Comparison of ENCODE assay signal across 19 cellular contexts in genomic region chr12:580813-581212, GRCh38.
"Had no signal": no experiment of that assay in that cellular context is flagged by ENCODE, and none has a peak within 500 bp of the region (broad histone marks: within the 10 kb centered on the region; RNA-seq: fewer than 3 reads in every experiment).

No MANE protein-coding gene starts in this region.

- H3K9me3 Mint-ChIP-seq: activated CD8-positive, alpha-beta T cell treated with anti-CD3 and anti-CD28 coated beads for 36 hours; activated naive CD4-positive, alpha-beta T cell treated with anti-CD3 and anti-CD28 coated beads, Interleukin-2, amount 10 ng/mL, durations not matched to agents 7 days and 5 days; activated T-helper 17 cell treated with anti-CD3 and anti-CD28 coated beads, Interleukin-2, amount 50 U/mL, for 72 hours; central memory CD8-positive, alpha-beta T cell; effector memory CD8-positive, alpha-beta T cell; naive thymus-derived CD4-positive, alpha-beta T cell; T-cell had no signal

- H3K4me3 Mint-ChIP-seq: activated CD8-positive, alpha-beta T cell treated with anti-CD3 and anti-CD28 coated beads for 36 hours; activated naive CD4-positive, alpha-beta T cell treated with anti-CD3 and anti-CD28 coated beads, Interleukin-2, amount 10 ng/mL, durations not matched to agents 7 days and 5 days; activated T-helper 17 cell treated with anti-CD3 and anti-CD28 coated beads, Interleukin-2, amount 50 U/mL, for 72 hours; central memory CD8-positive, alpha-beta T cell; effector memory CD8-positive, alpha-beta T cell; naive thymus-derived CD4-positive, alpha-beta T cell; T-cell had no signal

- H3K27ac Mint-ChIP-seq: activated CD8-positive, alpha-beta T cell treated with anti-CD3 and anti-CD28 coated beads for 36 hours; activated naive CD4-positive, alpha-beta T cell treated with anti-CD3 and anti-CD28 coated beads, Interleukin-2, amount 10 ng/mL, durations not matched to agents 7 days and 5 days; activated T-helper 17 cell treated with anti-CD3 and anti-CD28 coated beads, Interleukin-2, amount 50 U/mL, for 72 hours; effector memory CD8-positive, alpha-beta T cell; naive thymus-derived CD4-positive, alpha-beta T cell; T-cell had no signal

- H3K36me3 ChIP-seq: prostate gland, upper lobe of right lung, WERI-Rb-1 had no signal

- H3K4me3 ChIP-seq: body of pancreas, lung, prostate gland, testis, upper lobe of right lung had no signal

- H3K9me3 ChIP-seq: body of pancreas, prostate gland, testis, upper lobe of right lung had no signal

- H3K4me1 ChIP-seq: prostate gland had no signal

- ATAC-seq: activated CD8-positive, alpha-beta T cell treated with anti-CD3 and anti-CD28 coated beads for 36 hours; activated T-helper 17 cell treated with anti-CD3 and anti-CD28 coated beads, Interleukin-2, amount 50 U/mL, for 72 hours; body of pancreas; effector memory CD8-positive, alpha-beta T cell; left cardiac atrium; naive thymus-derived CD4-positive, alpha-beta T cell; T-cell; upper lobe of right lung had no signal

- H3K27me3 Mint-ChIP-seq: activated CD8-positive, alpha-beta T cell treated with anti-CD3 and anti-CD28 coated beads for 36 hours; activated T-helper 17 cell treated with anti-CD3 and anti-CD28 coated beads, Interleukin-2, amount 50 U/mL, for 72 hours; central memory CD8-positive, alpha-beta T cell; effector memory CD8-positive, alpha-beta T cell; T-cell had no signal

- DNase-seq: activated CD4-positive, alpha-beta T cell treated with anti-CD3 and anti-CD28 coated beads for 4 hours; activated CD8-positive, alpha-beta T cell treated with anti-CD3 and anti-CD28 coated beads for 36 hours; activated naive CD4-positive, alpha-beta T cell treated with anti-CD3 and anti-CD28 coated beads, Interleukin-2, amount 10 ng/mL, durations not matched to agents 7 days and 5 days; amniotic stem cell; body of pancreas; effector memory CD8-positive, alpha-beta T cell; naive thymus-derived CD4-positive, alpha-beta T cell; occipital lobe; stimulated activated CD4-positive, alpha-beta T cell treated with anti-CD3 and anti-CD28 coated beads, Interleukin-12 subunit alpha, Interleukin-12 subunit beta, amount 100 ng/mL, for 4 hours; stimulated activated naive CD4-positive, alpha-beta T cell treated with Interleukin-2 at 50 U/mL for 16 hours; T-cell; testis; upper lobe of right lung; WERI-Rb-1 had no signal

- H3K27ac ChIP-seq: body of pancreas, prostate gland, testis, upper lobe of right lung, WERI-Rb-1 had no signal

- H3K36me3 Mint-ChIP-seq: activated naive CD4-positive, alpha-beta T cell treated with anti-CD3 and anti-CD28 coated beads, Interleukin-2, amount 10 ng/mL, durations not matched to agents 7 days and 5 days; T-cell had no signal

- H3K4me1 Mint-ChIP-seq: activated T-helper 17 cell treated with anti-CD3 and anti-CD28 coated beads, Interleukin-2, amount 50 U/mL, for 72 hours had no signal

- H3K27me3 ChIP-seq: body of pancreas, testis, upper lobe of right lung had no signal
